In the genomic region with DNA sequence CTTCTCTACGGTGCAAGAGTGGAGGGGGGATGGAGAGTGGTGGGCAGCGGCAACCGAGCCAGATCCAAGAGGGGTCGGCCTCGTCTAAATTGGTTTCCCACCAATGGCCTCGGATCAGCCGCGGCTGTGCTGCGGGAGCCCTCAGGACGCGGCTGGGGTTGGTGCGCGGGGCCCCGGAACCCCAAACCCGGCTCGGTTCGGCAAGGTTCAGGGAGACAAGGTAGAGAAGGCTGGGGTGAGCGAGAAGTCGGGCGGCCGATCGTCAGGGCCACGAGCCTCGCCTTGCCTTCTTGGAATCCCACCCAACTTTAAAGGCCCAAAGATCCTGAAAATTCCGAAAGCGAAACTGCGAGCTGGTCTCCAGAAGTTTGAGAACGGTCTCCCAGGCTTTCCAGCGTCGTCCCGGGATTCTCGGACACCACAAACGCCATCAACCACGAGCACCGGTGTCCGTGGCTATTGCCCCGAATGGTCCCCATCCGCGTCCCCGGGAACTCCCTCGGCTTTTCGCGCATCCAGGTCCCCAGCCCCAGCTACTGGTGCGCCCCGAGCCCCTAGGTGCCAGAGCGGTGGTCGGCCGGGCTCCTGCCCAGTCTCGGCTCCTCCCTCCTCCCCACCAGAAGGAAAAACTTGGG, we compare ENCODE assay signal across 9 cellular contexts. TPM values are rescaled to one million over a fixed set of nuclear protein-coding genes. Genes with fewer than 3 reads are reported as not detected.
DNase-seq lines count a peak whose midpoint lies in the region; ATAC-seq and TF ChIP-seq lines count a peak whose summit lies in the region.
"Had no signal": no experiment of that assay in that cellular context is flagged by ENCODE, and none has a peak within 500 bp of the region (broad histone marks: within the 10 kb centered on the region; RNA-seq: fewer than 3 reads in every experiment).

No MANE protein-coding gene starts in this region.

- H3K27ac ChIP-seq in layer of hippocampus (ENCODE audit: low read depth, low read length) (peak overlapping the region; percentile 85), stomach (peak overlapping the region; percentile 64 to 87 (median 74))

- no peaks in the 10 kb centered on the region for H3K36me3 ChIP-seq in stomach

- intact Hi-C loops in stomach (cut with DNase I; ENCODE audit: low total_unique reads), result no loop called here

- no peak for TF ChIP-seq POLR2A in stomach (IDR thresholded peaks at IDR 0.05)

- peaks cover 22 to 69% (median 57%) of the 10 kb centered on the region in 4 donors for H3K4me1 ChIP-seq in stomach

- WGBS in stomach, 5 donors, result 15 to 29% (median 21%) methylated on average over 28 to 49 of the region's 49 CpGs

- H3K27me3 Mint-ChIP-seq in IgD-negative memory B cell, result peaks cover 8% of the 10 kb centered on the region

- no peak for TF ChIP-seq EP300 in stomach (IDR thresholded peaks at IDR 0.05)

- H3K9me3 ChIP-seq in stomach, result no peaks in the 10 kb centered on the region

- peak overlapping the region; percentile 65 for H3K4me3 ChIP-seq in astrocyte of the spinal cord (ENCODE audit: low read depth, low read length)
- H3K4me3 ChIP-seq in stomach, result peak overlapping the region; percentile 69 to 84 (median 74)

- TF ChIP-seq CTCF in astrocyte of the spinal cord (IDR thresholded peaks at IDR 0.05; ENCODE audit: low read depth, low read length) (no peak), stomach (IDR thresholded peaks at IDR 0.05) (no peak)

- H3K27me3 ChIP-seq in layer of hippocampus (ENCODE audit: control insufficient read depth, insufficient read depth, low read length), result no peaks in the 10 kb centered on the region
- H3K27me3 ChIP-seq in stomach, result peaks cover 0 to 46% (median 43%) of the 10 kb centered on the region in 3 donors

- in situ Hi-C loops in astrocyte of the spinal cord (cut with HindIII; ENCODE audit: low sequenced_read_pairs), result loop anchor here (10.0 kb wide), 1 partner anchor 143 kb away; no protein-coding TSS in a partner anchor

- H3K36me3 Mint-ChIP-seq in IgD-negative memory B cell, result peaks cover 2% of the 10 kb centered on the region

- peak overlapping the region in 2 of 3 donors; percentile 35 to 71 for H3K27ac Mint-ChIP-seq in IgD-negative memory B cell

- peaks cover 6 to 27% (median 15%) of the 10 kb centered on the region in 3 donors for H3K4me1 Mint-ChIP-seq in IgD-negative memory B cell

- no peak for DNase-seq in astrocyte of the spinal cord (ENCODE audit: low read depth, low spot score)
- no peak for DNase-seq in stomach
- DNase-seq in CD1c-positive myeloid dendritic cell (ENCODE audit: extremely low spot score), result no peak
- DNase-seq: cerebellar nuclear complex, NCI-H2081 treated with DMSO at 0.1 percent for 48 hours had no signal

- peak overlapping the region; percentile 90 to 97 (median 94) for H3K4me3 Mint-ChIP-seq in IgD-negative memory B cell

- no peaks in the 10 kb centered on the region for H3K9me3 Mint-ChIP-seq in IgD-negative memory B cell

- no peak for ATAC-seq in HG03135 (IDR thresholded peaks at IDR 0.05; ENCODE audit: unreplicated experiment)
- ATAC-seq in HG03108 (IDR thresholded peaks at IDR 0.05; ENCODE audit: unreplicated experiment), result no peak

RNA-seq across cellular contexts. Expression of a gene that starts 3.3 kb away (rescaled TPM):
- polyA plus RNA-seq in IgD-negative memory B cell (1.6 TPM), stomach (1 to 10 TPM in 2 of 3 donors, under 1 TPM in 1; 0.90 to 2.9 (median 1.1) TPM)
- total RNA-seq in stomach, result 10 to 100 TPM in 3 of 5 donors, 1 to 10 TPM in 2; 1.2 to 17.3 (median 13.4) TPM
